Comparison of ENCODE assay signal across 9 cellular contexts in genomic region chr17:81403040-81403467, GRCh38. TPM values are rescaled to one million over a fixed set of nuclear protein-coding genes. Genes with fewer than 3 reads are reported as not detected.
DNase-seq lines count a peak whose midpoint lies in the region; ATAC-seq, FAIRE-seq and TF ChIP-seq lines count a peak whose summit lies in the region.
"Had no signal": no experiment of that assay in that cellular context is flagged by ENCODE, and none has a peak within 500 bp of the region (broad histone marks: within the 10 kb centered on the region; RNA-seq: fewer than 3 reads in every experiment).

No MANE protein-coding gene starts in this region.

- no peak for ATAC-seq in lung (ENCODE audit: insufficient read depth, low FRiP score)
- ATAC-seq in GM19455 (IDR thresholded peaks at IDR 0.05; ENCODE audit: unreplicated experiment): no peak
- ATAC-seq: effector memory CD8-positive, alpha-beta T cell had no signal

- 68 to 86% methylated on average over 8 of the region's 8 CpGs for WGBS in lung, 2 donors
- WGBS in testis, 2 donors: 84 to 89% methylated on average over 8 of the region's 8 CpGs

- H3K27ac ChIP-seq in lung (ENCODE audit: low read depth in 1 of 2, low read length in 1 of 2) (peak overlapping the region; percentile 62 to 72), testis (peak overlapping the region; percentile 37 to 66)

- H3K4me3 ChIP-seq in Jurkat, Clone E6-1 (ENCODE audit: low read length): peak overlapping the region; percentile 57
- H3K4me3 ChIP-seq in bronchial epithelial cell (ENCODE audit: low read depth, low read length): no peak overlapping the region
- no peak overlapping the region for H3K4me3 ChIP-seq in lung
- H3K4me3 ChIP-seq in testis: no peak overlapping the region

- H3K9me3 ChIP-seq in lung (ENCODE audit: control insufficient read depth in 2 of 2, insufficient read depth in 1 of 2, low read length in 1 of 2) (no peaks in the 10 kb centered on the region), testis (no peaks in the 10 kb centered on the region)

- H3K27me3 ChIP-seq in bronchial epithelial cell (ENCODE audit: control insufficient read depth, insufficient read depth, low read length) (no peaks in the 10 kb centered on the region), lung (ENCODE audit: control insufficient read depth, insufficient read depth) (no peaks in the 10 kb centered on the region), testis (no peaks in the 10 kb centered on the region)

- intact Hi-C loops in testis (cut with DNase I; ENCODE audit: low total_unique reads): no loop called here

- TF ChIP-seq CTCF in bronchial epithelial cell (IDR thresholded peaks at IDR 0.05; ENCODE audit: insufficient read depth, low read length, severe bottlenecking) (peak; percentile 2), lung (IDR thresholded peaks at IDR 0.05; ENCODE audit: control extremely low read depth, extremely low read depth) (no peak), testis (IDR thresholded peaks at IDR 0.05) (no peak)

- no peak for TF ChIP-seq POLR2A in testis (IDR thresholded peaks at IDR 0.05)

- H3K4me1 ChIP-seq in lung (ENCODE audit: control insufficient read depth in 2 of 2, insufficient read depth in 2 of 2, low read length in 2 of 2): peaks cover 9 to 12% of the 10 kb centered on the region in 2 donors
- peaks cover 58% of the 10 kb centered on the region for H3K4me1 ChIP-seq in testis

- no peaks in the 10 kb centered on the region for H3K36me3 ChIP-seq in bronchial epithelial cell (ENCODE audit: control insufficient read depth, insufficient read depth, low read length)
- H3K36me3 ChIP-seq in lung (ENCODE audit: control insufficient read depth in 2 of 2, insufficient read depth in 2 of 2, low read length in 2 of 2): no peaks in the 10 kb centered on the region
- H3K36me3 ChIP-seq in testis (ENCODE audit: low read depth, missing control alignments): no peaks in the 10 kb centered on the region

- no peak for DNase-seq in Jurkat, Clone E6-1 (ENCODE audit: low read depth, low spot score)
- DNase-seq in bronchial epithelial cell (ENCODE audit: low read depth) (no peak), lung (ENCODE audit: low spot score) (no peak), testis (no peak), NOMO-1 (lab: John Stamatoyannopoulos, UW; ENCODE audit: unreplicated experiment in 2 of 2) (no peak), DMS153 (lab: John Stamatoyannopoulos, UW) (no peak)
- DNase-seq: effector memory CD8-positive, alpha-beta T cell; T-helper 9 cell had no signal

- no peak for FAIRE-seq in bronchial epithelial cell (lab: Jason Lieb, UNC)

RNA-seq across cellular contexts. Expression of gene BAHCC1, which starts 7.8 kb away (rescaled TPM):
- 8.7 TPM for polyA plus RNA-seq in Jurkat, Clone E6-1 (2012; ENCODE audit: insufficient read depth, insufficient read length)
- total RNA-seq in bronchial epithelial cell (0.79 and 1.8 TPM in 2 replicates), lung (10 to 100 TPM; 24.4 to 24.9 TPM), testis (10 to 100 TPM; 29.2 to 30.2 TPM)
- polyA plus RNA-seq in lung (10 to 100 TPM in 1 of 2 donors, 1 to 10 TPM in 1; 7.6 to 10.5 TPM), testis (ENCODE audit: insufficient read depth, low read depth, low replicate concordance) (11.3 TPM)
